ENCODE assay signal across 8 cellular contexts in the genomic region with DNA sequence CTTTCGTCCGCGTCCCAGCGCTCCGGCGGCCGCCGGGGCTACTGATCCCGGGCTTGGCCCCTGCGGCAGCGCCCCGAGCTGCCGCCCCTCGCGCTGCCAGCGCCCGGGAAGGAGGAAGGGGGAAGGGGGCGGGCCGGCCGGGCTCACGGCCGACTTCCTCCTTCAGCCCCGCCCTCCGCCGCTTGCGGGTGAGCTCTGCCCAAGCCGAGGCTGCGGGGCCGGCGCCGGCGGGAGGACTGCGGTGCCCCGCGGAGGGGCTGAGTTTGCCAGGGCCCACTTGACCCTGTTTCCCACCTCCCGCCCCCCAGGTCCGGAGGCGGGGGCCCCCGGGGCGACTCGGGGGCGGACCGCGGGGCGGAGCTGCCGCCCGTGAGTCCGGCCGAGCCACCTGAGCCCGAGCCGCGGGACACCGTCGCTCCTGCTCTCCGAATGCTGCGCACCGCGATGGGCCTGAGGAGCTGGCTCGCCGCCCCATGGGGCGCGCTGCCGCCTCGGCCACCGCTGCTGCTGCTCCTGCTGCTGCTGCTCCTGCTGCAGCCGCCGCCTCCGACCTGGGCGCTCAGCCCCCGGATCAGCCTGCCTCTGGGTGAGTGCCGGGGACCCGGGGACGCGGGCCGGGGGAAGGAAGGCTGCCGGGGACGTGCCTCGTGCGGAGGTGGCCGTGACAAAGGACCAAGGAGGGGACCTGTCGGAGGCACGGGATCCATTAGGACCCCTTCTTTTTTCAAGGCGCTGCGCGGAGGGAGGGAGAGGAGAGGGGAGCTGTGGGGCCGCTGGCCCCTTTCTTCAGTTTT.
DNase-seq lines count a peak whose midpoint lies in the region; ATAC-seq and TF ChIP-seq lines count a peak whose summit lies in the region.

A gene with protein sequence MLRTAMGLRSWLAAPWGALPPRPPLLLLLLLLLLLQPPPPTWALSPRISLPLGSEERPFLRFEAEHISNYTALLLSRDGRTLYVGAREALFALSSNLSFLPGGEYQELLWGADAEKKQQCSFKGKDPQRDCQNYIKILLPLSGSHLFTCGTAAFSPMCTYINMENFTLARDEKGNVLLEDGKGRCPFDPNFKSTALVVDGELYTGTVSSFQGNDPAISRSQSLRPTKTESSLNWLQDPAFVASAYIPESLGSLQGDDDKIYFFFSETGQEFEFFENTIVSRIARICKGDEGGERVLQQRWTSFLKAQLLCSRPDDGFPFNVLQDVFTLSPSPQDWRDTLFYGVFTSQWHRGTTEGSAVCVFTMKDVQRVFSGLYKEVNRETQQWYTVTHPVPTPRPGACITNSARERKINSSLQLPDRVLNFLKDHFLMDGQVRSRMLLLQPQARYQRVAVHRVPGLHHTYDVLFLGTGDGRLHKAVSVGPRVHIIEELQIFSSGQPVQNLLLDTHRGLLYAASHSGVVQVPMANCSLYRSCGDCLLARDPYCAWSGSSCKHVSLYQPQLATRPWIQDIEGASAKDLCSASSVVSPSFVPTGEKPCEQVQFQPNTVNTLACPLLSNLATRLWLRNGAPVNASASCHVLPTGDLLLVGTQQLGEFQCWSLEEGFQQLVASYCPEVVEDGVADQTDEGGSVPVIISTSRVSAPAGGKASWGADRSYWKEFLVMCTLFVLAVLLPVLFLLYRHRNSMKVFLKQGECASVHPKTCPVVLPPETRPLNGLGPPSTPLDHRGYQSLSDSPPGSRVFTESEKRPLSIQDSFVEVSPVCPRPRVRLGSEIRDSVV (plus strand): TSS at position 181 of the 794 bp plus-strand sequence. CDS start 249 bp downstream, at position 430.

- H3K4me3 ChIP-seq in WI38 (ENCODE audit: low read depth, low read length) (peak within 1 kb of the TSS; percentile 83), cardiac fibroblast (replicated peaks in 1 of 2; ENCODE audit: low read depth in 2 of 2, low read length in 2 of 2) (peak within 1 kb of the TSS; percentile 72 to 74)

- peak; percentile 48 to 91 (median 91) for DNase-seq in NCI-H1417 (lab: John Stamatoyannopoulos, UW)
- no peak for DNase-seq in NCI-H1417 treated with DMSO at 0.1 percent for 48 hours (lab: John Stamatoyannopoulos, UW)
- DNase-seq in NCI-H128 (lab: John Stamatoyannopoulos, UW; ENCODE audit: unreplicated experiment): peak; percentile 25
- DNase-seq in cardiac fibroblast (ENCODE audit: low read depth in 2 of 2): peak; percentile 33 to 57
- peak; percentile 84 for DNase-seq in islet precursor cell
- DNase-seq in stimulated activated CD4-positive, alpha-beta T cell treated with anti-CD3 and anti-CD28 coated beads, Interleukin-12 subunit alpha, Interleukin-12 subunit beta, amount 100 ng/mL, for 4 hours: peak; percentile 72

- peak; percentile 81 for ATAC-seq in HG02623 (IDR thresholded peaks at IDR 0.05; ENCODE audit: unreplicated experiment)

- no peak for TF ChIP-seq CTCF in WI38 (IDR thresholded peaks at IDR 0.05; ENCODE audit: low read depth, low read length)
- no peak for TF ChIP-seq CTCF in cardiac fibroblast (IDR thresholded peaks at IDR 0.05; ENCODE audit: low read depth, low read length)
